Comparison of ENCODE assay signal across 23 cellular contexts in genomic region chr1:24959623-24959975, GRCh38. TPM values are rescaled to one million over a fixed set of nuclear protein-coding genes. Genes with fewer than 3 reads are reported as not detected.
A peak's percentile ranks its signal among the peaks of the same experiment; 100 is the strongest.
DNase-seq lines count a peak whose midpoint lies in the region; ATAC-seq, FAIRE-seq and TF ChIP-seq lines count a peak whose summit lies in the region.
"Had no signal": no experiment of that assay in that cellular context is flagged by ENCODE, and none has a peak within 500 bp of the region (broad histone marks: within the 10 kb centered on the region; RNA-seq: fewer than 3 reads in every experiment).

No MANE protein-coding gene starts in this region.

- POLR2A ChIA-PET in K562 (lab: Yijun Ruan, JAX), result interaction anchor here (0.6 kb wide), 1 partner anchor 280 kb away, joined by 4 read pairs; no protein-coding TSS in a partner anchor

- peak overlapping the region; percentile 4; the same call in 1 of the 2 replicates for H2AFZ ChIP-seq in K562 (ENCODE audit: low read depth, low read length)
- H2AFZ ChIP-seq: GM23248 had no signal

- H3K79me2 ChIP-seq in K562 (ENCODE audit: control insufficient read depth, insufficient read depth, low read length), result no peaks in the 10 kb centered on the region

- no peak for TF ChIP-seq EP300 in K562 (IDR thresholded peaks at IDR 0.05; ENCODE audit: low read length)

- peak overlapping the region; percentile 27 for H3K4me3 Mint-ChIP-seq in activated naive CD4-positive, alpha-beta T cell treated with anti-CD3 and anti-CD28 coated beads, Interleukin-2, amount 50 U/mL, for 24 hours
- H3K4me3 Mint-ChIP-seq: CD4-positive, alpha-beta T cell had no signal

- H3K36me3 ChIP-seq in RWPE2 (ENCODE audit: low read depth) (no peaks in the 10 kb centered on the region), K562 (ENCODE audit: control insufficient read depth, insufficient read depth, low read length) (no peaks in the 10 kb centered on the region)
- H3K36me3 ChIP-seq: left lung, suprapubic skin had no signal

- no peak for ATAC-seq in RWPE2 (ENCODE audit: low read depth)
- ATAC-seq in K562, result peak; percentile 42; the same call in 2 of the 3 replicates
- no peak for ATAC-seq in HG03354 (IDR thresholded peaks at IDR 0.05; ENCODE audit: poor library complexity, severe bottlenecking, unreplicated experiment)
- ATAC-seq: body of pancreas; effector memory CD8-positive, alpha-beta T cell; left lung; Right ventricle myocardium inferior had no signal

- H3K4me3 ChIP-seq in RWPE2 (ENCODE audit: severe bottlenecking), result no peak overlapping the region
- no peak overlapping the region for H3K4me3 ChIP-seq in K562
- no peak overlapping the region for H3K4me3 ChIP-seq in foreskin fibroblast (ENCODE audit: low read depth in 1 of 2, low read length in 2 of 2)
- H3K4me3 ChIP-seq: body of pancreas, GM23248, left lung, suprapubic skin had no signal

- CTCF ChIA-PET in K562 (lab: Yijun Ruan, JAX; ENCODE audit: low intra/inter-chr PET ratio), result interaction anchor here (0.6 kb wide), 1 partner anchor 829 kb away, joined by 3 read pairs; no protein-coding TSS in a partner anchor

- peaks cover 4% of the 10 kb centered on the region for H3K36me3 Mint-ChIP-seq in activated naive CD4-positive, alpha-beta T cell treated with anti-CD3 and anti-CD28 coated beads, Interleukin-2, amount 50 U/mL, for 24 hours

- no peak for TF ChIP-seq RAD21 in K562 (CRISPR knock-in tag; conservative IDR thresholded peaks at IDR 0.05 in 1 of 2, IDR thresholded peaks at IDR 0.05 in 1 of 2)

- TF ChIP-seq CTCF in RWPE2 (IDR thresholded peaks at IDR 0.05; ENCODE audit: poor library complexity, severe bottlenecking) (no peak), K562 (IDR thresholded peaks at IDR 0.05 in 2 of 3, conservative IDR thresholded peaks at IDR 0.05 in 1 of 3; ENCODE audit: insufficient read depth in 2 of 3, low read depth in 1 of 3, low read length in 3 of 3) (no peak), foreskin fibroblast (IDR thresholded peaks at IDR 0.05; ENCODE audit: low read depth, low read length) (no peak)

- H3K27ac ChIP-seq in RWPE2 (ENCODE audit: poor library complexity, severe bottlenecking) (no peak overlapping the region), K562 (ENCODE audit: extremely low read depth, low read depth, low read length) (no peak overlapping the region)
- H3K27ac ChIP-seq: body of pancreas, GM23248, left lung, suprapubic skin, VCaP had no signal

- WGBS in K562 (ENCODE audit: insufficient coverage, low coverage, missing lambda C conversion rate), result 24% methylated on average over 8 of the region's 8 CpGs

- H3K27me3 ChIP-seq in RWPE2 (ENCODE audit: insufficient read depth, poor library complexity, severe bottlenecking) (no peaks in the 10 kb centered on the region), K562 (ENCODE audit: control insufficient read depth in 2 of 2, insufficient read depth in 2 of 2, low read length in 2 of 2) (peaks cover 20 to 48% of the 10 kb centered on the region in 2 experiments)
- H3K27me3 ChIP-seq: body of pancreas had no signal

- BruUV-seq in K562 (replicated peaks; lab: Mats Ljungman, UMichigan), result no TSS peak

- no peaks in the 10 kb centered on the region for H3K9me3 Mint-ChIP-seq in activated naive CD4-positive, alpha-beta T cell treated with anti-CD3 and anti-CD28 coated beads, Interleukin-2, amount 50 U/mL, for 24 hours
- H3K9me3 Mint-ChIP-seq: CD4-positive, alpha-beta T cell; effector memory CD8-positive, alpha-beta T cell had no signal

- H3K9me1 ChIP-seq in K562 (ENCODE audit: control insufficient read depth, insufficient read depth, low read length), result no peaks in the 10 kb centered on the region

- H3K27me3 Mint-ChIP-seq in activated naive CD4-positive, alpha-beta T cell treated with anti-CD3 and anti-CD28 coated beads, Interleukin-2, amount 50 U/mL, for 24 hours, result no peaks in the 10 kb centered on the region
- H3K27me3 Mint-ChIP-seq: CD4-positive, alpha-beta T cell; effector memory CD8-positive, alpha-beta T cell had no signal

- DNase-seq in activated naive CD4-positive, alpha-beta T cell treated with Interleukin-2 at 50 U/mL for 16 hours, result no peak
- DNase-seq in RWPE2 (ENCODE audit: low spot score) (peak; percentile 14), K562 (ENCODE audit: extremely low read depth in 1 of 4, low spot score in 3 of 4) (no peak), foreskin fibroblast (no peak), DMS79 (lab: John Stamatoyannopoulos, UW) (no peak)
- DNase-seq: activated gamma-delta T cell treated with Interleukin-2 at 50 U/mL for 16 hours; body of pancreas; CD4-positive, alpha-beta T cell; DMS79 treated with DMSO at 0.1 percent for 48 hours; effector memory CD8-positive, alpha-beta T cell; glutamatergic neuron; GM23248; left lung; NCI-H1105; NCI-H2081 treated with DMSO at 0.1 percent for 48 hours; NCI-H510A treated with DMSO at 0.1 percent for 48 hours; stimulated activated CD4-positive, alpha-beta T cell treated with anti-CD3 and anti-CD28 coated beads, Interleukin-4, amount 100 ng/mL, for 4 hours; SW 1271 had no signal

- no peak overlapping the region for H3K4me2 ChIP-seq in K562 (ENCODE audit: insufficient read depth, low read length)

- H3K27ac Mint-ChIP-seq in activated naive CD4-positive, alpha-beta T cell treated with anti-CD3 and anti-CD28 coated beads, Interleukin-2, amount 50 U/mL, for 24 hours, result peak overlapping the region; percentile 86

- no peaks in the 10 kb centered on the region for H4K20me1 ChIP-seq in K562 (replicated peaks; ENCODE audit: control insufficient read depth, insufficient read depth, low read length)

- H3K9me3 ChIP-seq in RWPE2 (ENCODE audit: severe bottlenecking), result no peaks in the 10 kb centered on the region
- no peaks in the 10 kb centered on the region for H3K9me3 ChIP-seq in K562 (replicated peaks; ENCODE audit: control insufficient read depth, insufficient read depth, low read depth, low read length)
- H3K9me3 ChIP-seq: body of pancreas, left lung, suprapubic skin had no signal

- FAIRE-seq in K562 (lab: Jason Lieb, UNC), result no peak

- in situ Hi-C loops in K562 (cut with MboI), result no loop called here

- H3K4me1 Mint-ChIP-seq in activated naive CD4-positive, alpha-beta T cell treated with anti-CD3 and anti-CD28 coated beads, Interleukin-2, amount 50 U/mL, for 24 hours, result peaks cover 88% of the 10 kb centered on the region

- H3K9ac ChIP-seq in K562 (ENCODE audit: insufficient read depth in 1 of 2, low read depth in 2 of 2, low read length in 2 of 2), result 0 out of 4 replicates have a peak overlapping the region, but pooled peaks of 1 of the 2 experiments have one; percentile 0
- H3K9ac ChIP-seq: GM23248 had no signal

- no peak for TF ChIP-seq POLR2A in K562 (conservative IDR thresholded peaks at IDR 0.05)

- intact Hi-C loops in K562 (cut with micrococcal nuclease), result no loop called here

- H3K4me1 ChIP-seq in RWPE2 (ENCODE audit: insufficient read depth, poor library complexity, severe bottlenecking), result peaks cover 8% of the 10 kb centered on the region
- H3K4me1 ChIP-seq in K562 (replicated peaks in 1 of 2; ENCODE audit: control insufficient read depth in 2 of 2, insufficient read depth in 2 of 2, low read length in 2 of 2), result peaks cover 0 to 12% of the 10 kb centered on the region in 2 experiments; a peak in 1 of 5 replicates
- H3K4me1 ChIP-seq: body of pancreas, left lung, suprapubic skin had no signal

TF ChIP-seq in K562, 482 proteins besides CTCF, POLR2A, EP300 and RAD21 (continues in another document):
- peak; percentile 29 for TF ChIP-seq PRDM10 (IDR thresholded peaks at IDR 0.05; ENCODE audit: partially characterized antibody)

RNA-seq across cellular contexts. Expression of gene RUNX3, which starts 29.5 kb away (rescaled TPM):
- 0.21 TPM in 1 of 2 replicates, not detected in the other for total RNA-seq in K562 (2011; cell fraction: chromatin; rRNA removed; ENCODE audit: low replicate concordance)
- total RNA-seq in K562 (2011; cell fraction: nucleolus; rRNA removed), result 0.13 TPM in 1 of 2 replicates, not detected in the other
- total RNA-seq in K562 (2011; cell fraction: nucleoplasm; rRNA removed), result not detected in 2 replicates
- total RNA-seq in K562 (2014; rRNA removed), result 0.09 and 0.16 TPM in 2 replicates
- 0.03 and 0.04 TPM in 2 replicates for total RNA-seq in K562 (2014; rRNA removed; fragmentation: Illumina TruSeq; extraction: Trizol)
- total RNA-seq in K562 (2015; rRNA removed; fragmentation: Illumina TruSeq; extraction: Trizol), result 0.11 and 0.22 TPM in 2 replicates
- total RNA-seq in K562 (2021), result 0.64 and 1.1 TPM in 2 replicates
- polyA plus RNA-seq in K562 (2011; rRNA removed), result 0.03 TPM in 2 replicates
- 0.03 TPM in 1 of 2 replicates, not detected in the other for polyA plus RNA-seq in K562 (2011; cell fraction: cytosol; rRNA removed)
- 0.18 TPM in 1 of 2 replicates, not detected in the other for polyA plus RNA-seq in K562 (2011; cell fraction: nucleus; rRNA removed)
- 0.36 and 0.46 TPM in 2 replicates for polyA plus RNA-seq in K562 (2012)
- polyA plus RNA-seq in K562 (2014; fragmentation: Illumina TruSeq; extraction: Trizol), result 0.19 and 0.39 TPM in 2 replicates
- polyA plus RNA-seq in K562 (2014; fragmentation: Nextera tagmentation; extraction: Ambion mirVana), result under 1 TPM; 0.01 to 0.04 TPM
- 0.29 and 0.62 TPM in 2 replicates for polyA plus RNA-seq in K562 (2014; rRNA removed)
- polyA minus RNA-seq in K562 (2011; rRNA and poly(A)+ RNA removed), result not detected in 2 replicates
- not detected in 2 replicates for polyA minus RNA-seq in K562 (2011; cell fraction: cytosol; rRNA and poly(A)+ RNA removed)
- not detected in 2 replicates for polyA minus RNA-seq in K562 (2011; cell fraction: nucleus; rRNA and poly(A)+ RNA removed)
